9 cellular contexts compared by ENCODE assay signal in the genomic region with DNA sequence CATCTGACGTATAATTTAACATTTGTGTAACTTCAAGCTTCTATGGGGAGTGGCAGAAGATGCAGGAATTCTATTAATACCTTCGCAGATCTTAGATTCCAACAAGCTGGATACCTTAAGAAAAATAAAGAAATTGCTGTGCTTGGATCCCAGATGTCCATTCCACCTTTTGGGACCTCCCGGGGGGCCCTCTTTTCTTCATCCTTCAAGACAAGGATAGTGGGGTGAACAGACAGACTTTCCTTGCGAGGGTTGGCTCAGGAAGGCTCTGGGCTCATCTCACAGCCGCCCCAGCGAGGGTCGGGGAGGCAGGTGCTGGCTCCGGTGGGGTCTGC. TPM values are rescaled to one million over a fixed set of nuclear protein-coding genes. Genes with fewer than 3 reads are reported as not detected.
DNase-seq lines count a peak whose midpoint lies in the region; ATAC-seq and TF ChIP-seq lines count a peak whose summit lies in the region.
"Had no signal": no experiment of that assay in that cellular context is flagged by ENCODE, and none has a peak within 500 bp of the region (broad histone marks: within the 10 kb centered on the region; RNA-seq: fewer than 3 reads in every experiment).

No MANE protein-coding gene starts in this region.

- CTCF ChIA-PET in SK-N-SH (lab: Yijun Ruan, JAX) (interaction anchor here (0.6 to 25.9 kb wide), 41 partner anchors 10 to 180 kb away, joined by 3 to 437 read pairs (median 5); partner anchors contain the start of gene CMPK2), GM10248 (lab: Yijun Ruan, JAX) (interaction anchor here (0.6 to 12.9 kb wide), 31 partner anchors 9 to 137 kb away, joined by 3 to 123 read pairs (median 4); partner anchors contain the start of genes CMPK2 and RSAD2)

- TF ChIP-seq RAD21 in SK-N-SH (IDR thresholded peaks at IDR 0.05; ENCODE audit: low read length) = no peak

- intact Hi-C loops in activated T-helper 1 cell treated with anti-CD3 and anti-CD28 coated beads, Interleukin-12 subunit alpha, Interleukin-12 subunit beta, Interleukin-2, Interleukin-4 antibody, amounts not matched to agents 30 ng/mL and 10 ng/mL and 1 ng/mL, durations not matched to agents 14 hours and 24 hours and 36 hours (cut with micrococcal nuclease) = loop anchor here (1.0 kb wide), 3 partner anchors 10 to 39 kb away; partner anchors contain the start of gene RSAD2

- peaks cover 9% of the 10 kb centered on the region for H3K36me3 Mint-ChIP-seq in activated T-helper 1 cell treated with anti-CD3 and anti-CD28 coated beads, Interleukin-12 subunit alpha, Interleukin-12 subunit beta, Interleukin-2, Interleukin-4 antibody, amounts not matched to agents 30 ng/mL and 10 ng/mL and 1 ng/mL, durations not matched to agents 14 hours and 24 hours and 36 hours (ENCODE audit: low read depth)

- POLR2A ChIA-PET in SK-N-SH (lab: Yijun Ruan, JAX) (no interaction called here), GM10248 (lab: Yijun Ruan, JAX) (no interaction called here)

- H3K9me2 ChIP-seq in SK-N-SH = no peaks in the 10 kb centered on the region

- no peaks in the 10 kb centered on the region for H3K36me3 ChIP-seq in SK-N-SH (replicated peaks in 1 of 2; ENCODE audit: control insufficient read depth in 1 of 2, insufficient read depth in 2 of 2, low read length in 1 of 2)

- ATAC-seq in SK-N-SH treated with all-trans-retinoic acid at 6 μM for 48 hours (no peak), GM21737 (IDR thresholded peaks at IDR 0.05; ENCODE audit: unreplicated experiment) (no peak)
- no peak for ATAC-seq in stimulated activated naive CD8-positive, alpha-beta T cell treated with anti-CD3 and anti-CD28 coated beads, Interleukin-15, amount 100 ng/mL, for 72 hours

- 0 out of 2 replicates have a peak overlapping the region, but pooled peaks have one; percentile 43 for H2AFZ ChIP-seq in SK-N-SH (ENCODE audit: low read depth)

- peaks cover 37% of the 10 kb centered on the region for H3K79me2 ChIP-seq in SK-N-SH (ENCODE audit: insufficient read depth)

- no peak overlapping the region for H3K9ac ChIP-seq in SK-N-SH

- no peaks in the 10 kb centered on the region for H3K9me3 Mint-ChIP-seq in activated T-helper 1 cell treated with anti-CD3 and anti-CD28 coated beads, Interleukin-12 subunit alpha, Interleukin-12 subunit beta, Interleukin-2, Interleukin-4 antibody, amounts not matched to agents 30 ng/mL and 10 ng/mL and 1 ng/mL, durations not matched to agents 14 hours and 24 hours and 36 hours
- H3K9me3 Mint-ChIP-seq in stimulated activated naive CD8-positive, alpha-beta T cell treated with anti-CD3 and anti-CD28 coated beads, Interleukin-15, amount 100 ng/mL, for 72 hours = no peaks in the 10 kb centered on the region

- H3K4me3 Mint-ChIP-seq in activated T-helper 1 cell treated with anti-CD3 and anti-CD28 coated beads, Interleukin-12 subunit alpha, Interleukin-12 subunit beta, Interleukin-2, Interleukin-4 antibody, amounts not matched to agents 30 ng/mL and 10 ng/mL and 1 ng/mL, durations not matched to agents 14 hours and 24 hours and 36 hours = peak overlapping the region; percentile 67
- peak overlapping the region; percentile 82 to 87 for H3K4me3 Mint-ChIP-seq in stimulated activated naive CD8-positive, alpha-beta T cell treated with anti-CD3 and anti-CD28 coated beads, Interleukin-15, amount 100 ng/mL, for 72 hours

- H3K9me3 ChIP-seq in SK-N-SH = no peaks in the 10 kb centered on the region

- peaks cover 55% of the 10 kb centered on the region for H3K4me1 Mint-ChIP-seq in activated T-helper 1 cell treated with anti-CD3 and anti-CD28 coated beads, Interleukin-12 subunit alpha, Interleukin-12 subunit beta, Interleukin-2, Interleukin-4 antibody, amounts not matched to agents 30 ng/mL and 10 ng/mL and 1 ng/mL, durations not matched to agents 14 hours and 24 hours and 36 hours (ENCODE audit: low read depth)
- H3K4me1 Mint-ChIP-seq in stimulated activated naive CD8-positive, alpha-beta T cell treated with anti-CD3 and anti-CD28 coated beads, Interleukin-15, amount 100 ng/mL, for 72 hours = peaks cover 83% of the 10 kb centered on the region

- H3K4me1 ChIP-seq in SK-N-SH (ENCODE audit: control insufficient read depth in 1 of 2, insufficient read depth in 2 of 2, low read depth in 1 of 2, low read length in 1 of 2) = peaks cover 6 to 34% of the 10 kb centered on the region in 2 experiments; a peak in 2 of 4 replicates

- H3K27ac Mint-ChIP-seq in activated T-helper 1 cell treated with anti-CD3 and anti-CD28 coated beads, Interleukin-12 subunit alpha, Interleukin-12 subunit beta, Interleukin-2, Interleukin-4 antibody, amounts not matched to agents 30 ng/mL and 10 ng/mL and 1 ng/mL, durations not matched to agents 14 hours and 24 hours and 36 hours = peak overlapping the region; percentile 21
- peak overlapping the region; percentile 67 to 91 for H3K27ac Mint-ChIP-seq in stimulated activated naive CD8-positive, alpha-beta T cell treated with anti-CD3 and anti-CD28 coated beads, Interleukin-15, amount 100 ng/mL, for 72 hours

- H3K4me3 ChIP-seq in SK-N-SH (ENCODE audit: low read depth in 2 of 2, low read length in 1 of 2) (peak overlapping the region; percentile 23 to 33; a peak in 2 of 4 replicates), iPS-11a (ENCODE audit: low read depth, low read length) (peak overlapping the region; percentile 34)

- WGBS in SK-N-SH (ENCODE audit: low lambda C conversion rate) = 62% methylated on average over 7 of the region's 8 CpGs

- DNase-seq in SK-N-SH (no peak), GM10248 (ENCODE audit: extremely low spot score) (no peak), dedifferentiated amniotic fluid mesenchymal stem cell (ENCODE audit: extremely low spot score) (no peak)
- no peak for DNase-seq in activated T-helper 1 cell treated with anti-CD3 and anti-CD28 coated beads, Interleukin-12 subunit alpha, Interleukin-12 subunit beta, Interleukin-2, Interleukin-4 antibody, amounts not matched to agents 30 ng/mL and 10 ng/mL and 1 ng/mL, durations not matched to agents 14 hours and 24 hours and 36 hours (ENCODE audit: low spot score)
- no peak for DNase-seq in stimulated activated naive CD8-positive, alpha-beta T cell treated with anti-CD3 and anti-CD28 coated beads, Interleukin-15, amount 100 ng/mL, for 72 hours

- H3K27ac ChIP-seq in SK-N-SH (ENCODE audit: low read depth in 2 of 2, low read length in 1 of 2) = no peak overlapping the region; a peak in 1 of 4 replicates
- H3K27ac ChIP-seq: 22Rv1 had no signal

- H4K20me1 ChIP-seq in SK-N-SH (ENCODE audit: insufficient read depth) = peaks cover 27% of the 10 kb centered on the region

- peaks cover 27% of the 10 kb centered on the region for H3F3A ChIP-seq in SK-N-SH (replicated peaks; ENCODE audit: insufficient read depth)

- no peak overlapping the region for H3K4me2 ChIP-seq in SK-N-SH

- TF ChIP-seq CTCF in SK-N-SH (IDR thresholded peaks at IDR 0.05) (no peak), GM10248 (IDR thresholded peaks at IDR 0.05; ENCODE audit: control extremely low read depth, extremely low read depth, low read depth, missing control alignments) (no peak)

- H3K27me3 ChIP-seq in SK-N-SH (ENCODE audit: insufficient read depth) = no peaks in the 10 kb centered on the region

- H3K27me3 Mint-ChIP-seq in activated T-helper 1 cell treated with anti-CD3 and anti-CD28 coated beads, Interleukin-12 subunit alpha, Interleukin-12 subunit beta, Interleukin-2, Interleukin-4 antibody, amounts not matched to agents 30 ng/mL and 10 ng/mL and 1 ng/mL, durations not matched to agents 14 hours and 24 hours and 36 hours (ENCODE audit: insufficient read depth) = peaks cover 16% of the 10 kb centered on the region
- H3K27me3 Mint-ChIP-seq in stimulated activated naive CD8-positive, alpha-beta T cell treated with anti-CD3 and anti-CD28 coated beads, Interleukin-15, amount 100 ng/mL, for 72 hours = no peaks in the 10 kb centered on the region

- TF ChIP-seq EP300 in SK-N-SH (IDR thresholded peaks at IDR 0.05; ENCODE audit: borderline replicate concordance in 1 of 2, low read depth in 1 of 2, low read length in 1 of 2) = no peak

TF ChIP-seq in SK-N-SH treated with all-trans-retinoic acid at 6 μM for 48 hours, 23 proteins besides CTCF, POLR2A, EP300 and RAD21 (continues in another document):
- TF ChIP-seq OSR1 (CRISPR knock-in tag; IDR thresholded peaks at IDR 0.05) (no peak), ZNF70 (CRISPR knock-in tag; IDR thresholded peaks at IDR 0.05) (no peak), ZNF8 (CRISPR knock-in tag; IDR thresholded peaks at IDR 0.05) (no peak), BACH2 (CRISPR knock-in tag; IDR thresholded peaks at IDR 0.05; ENCODE audit: borderline replicate concordance) (no peak)

RNA-seq across cellular contexts. Expression of gene RNF144A, which starts 0.5 kb away (rescaled TPM):
- polyA plus RNA-seq in SK-N-SH (2012; rRNA removed) = 15.6 and 17.3 TPM in 2 replicates
- polyA plus RNA-seq in SK-N-SH (2012; cell fraction: cytosol; rRNA removed) = 9.8 and 15.5 TPM in 2 replicates
- 11.6 and 14.5 TPM in 2 replicates for polyA plus RNA-seq in SK-N-SH (2012; cell fraction: nucleus; rRNA removed)
- 14.4 and 16.6 TPM in 2 replicates for total RNA-seq in activated T-helper 1 cell treated with anti-CD3 and anti-CD28 coated beads, Interleukin-12 subunit alpha, Interleukin-12 subunit beta, Interleukin-2, Interleukin-4 antibody, amounts not matched to agents 30 ng/mL and 10 ng/mL and 1 ng/mL, durations not matched to agents 14 hours and 24 hours and 36 hours

RNA-seq across cellular contexts. Expression of gene RSAD2, which starts 39.1 kb away (rescaled TPM):
- polyA plus RNA-seq in SK-N-SH (2012; rRNA removed) = 0.15 and 0.35 TPM in 2 replicates
- 0.25 and 0.37 TPM in 2 replicates for polyA plus RNA-seq in SK-N-SH (2012; cell fraction: cytosol; rRNA removed)
- 0.31 and 0.45 TPM in 2 replicates for polyA plus RNA-seq in SK-N-SH (2012; cell fraction: nucleus; rRNA removed)
- 2.2 and 2.4 TPM in 2 replicates for total RNA-seq in activated T-helper 1 cell treated with anti-CD3 and anti-CD28 coated beads, Interleukin-12 subunit alpha, Interleukin-12 subunit beta, Interleukin-2, Interleukin-4 antibody, amounts not matched to agents 30 ng/mL and 10 ng/mL and 1 ng/mL, durations not matched to agents 14 hours and 24 hours and 36 hours

RNA-seq across cellular contexts. Expression of gene CMPK2, which starts 51.0 kb away (rescaled TPM):
- 0.86 and 1.1 TPM in 2 replicates for polyA plus RNA-seq in SK-N-SH (2012; rRNA removed)
- 0.71 and 0.83 TPM in 2 replicates for polyA plus RNA-seq in SK-N-SH (2012; cell fraction: cytosol; rRNA removed)
- 0.89 and 1.5 TPM in 2 replicates for polyA plus RNA-seq in SK-N-SH (2012; cell fraction: nucleus; rRNA removed)
- total RNA-seq in activated T-helper 1 cell treated with anti-CD3 and anti-CD28 coated beads, Interleukin-12 subunit alpha, Interleukin-12 subunit beta, Interleukin-2, Interleukin-4 antibody, amounts not matched to agents 30 ng/mL and 10 ng/mL and 1 ng/mL, durations not matched to agents 14 hours and 24 hours and 36 hours = 4.1 and 7.4 TPM in 2 replicates
